In the genomic region with DNA sequence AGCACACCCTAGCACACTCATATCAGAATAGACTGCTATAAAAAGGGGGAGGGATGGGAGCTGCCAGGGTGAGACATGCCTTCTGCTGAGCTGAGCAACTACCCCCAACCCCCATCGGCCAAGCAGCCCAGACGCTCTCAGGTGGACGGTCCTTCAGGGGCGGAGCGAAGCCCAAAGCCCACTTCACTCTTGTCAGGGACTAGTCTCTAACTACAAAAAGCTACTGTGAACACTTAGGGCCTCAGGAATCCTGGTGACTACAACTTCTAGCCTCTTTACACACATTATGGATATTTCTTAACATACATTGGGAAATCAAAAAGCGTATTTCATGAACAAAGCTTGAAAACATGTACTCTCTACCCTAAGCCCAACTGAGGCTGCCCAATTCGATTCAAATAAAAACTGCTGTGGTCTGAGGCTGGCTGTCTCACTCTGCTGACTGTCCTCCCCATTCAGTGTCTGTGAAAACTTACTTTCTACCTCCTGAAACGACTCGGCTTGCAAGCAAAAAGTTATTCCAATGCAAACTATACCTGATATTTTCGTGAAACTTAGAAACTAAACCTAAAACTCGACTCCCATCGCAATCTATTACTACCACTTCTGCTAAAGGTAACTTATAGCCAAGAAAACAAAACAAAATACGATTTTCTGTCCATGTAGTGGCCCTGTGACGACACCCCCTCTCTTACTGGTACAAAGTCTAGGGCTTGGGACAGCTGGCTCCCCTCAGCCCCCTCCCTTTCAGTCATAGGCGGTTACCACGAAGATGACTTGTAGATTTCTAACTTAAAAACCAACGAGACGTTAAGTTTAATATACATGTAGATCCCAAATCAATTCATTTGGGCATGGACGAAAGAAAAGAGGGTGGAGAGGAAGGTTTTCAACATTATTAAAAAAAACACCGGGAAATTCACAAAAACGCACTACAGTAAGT, we compare ENCODE assay signal across 8 cellular contexts. TPM values are rescaled to one million over a fixed set of nuclear protein-coding genes. Genes with fewer than 3 reads are reported as not detected.
DNase-seq lines count a peak whose midpoint lies in the region; ATAC-seq and TF ChIP-seq lines count a peak whose summit lies in the region.

No MANE protein-coding gene starts in this region.

- H3K18ac ChIP-seq in trophoblast cell (ENCODE audit: low read length): peak overlapping the region; percentile 97

- peaks cover 21% of the 10 kb centered on the region for H3K79me1 ChIP-seq in trophoblast cell (ENCODE audit: low read length)

- peak overlapping the region; percentile 89 for H3K4me2 ChIP-seq in trophoblast cell (ENCODE audit: low read length)

- DNase-seq in NCI-H1105 treated with DMSO at 0.1 percent for 48 hours (lab: John Stamatoyannopoulos, UW) (peak; percentile 30), NCI-H1105 (lab: John Stamatoyannopoulos, UW) (no peak), NCI-H1417 treated with DMSO at 0.1 percent for 48 hours (lab: John Stamatoyannopoulos, UW) (peak; percentile 28), glutamatergic neuron (no peak), trophoblast cell (peak; percentile 16 to 79), germinal center (ENCODE audit: low spot score) (no peak)
- DNase-seq in activated T-cell treated with anti-CD3 and anti-CD28 coated beads, Interleukin-2, amount 50 U/mL, for 4 hours: no peak

- H2AFZ ChIP-seq in trophoblast cell (ENCODE audit: insufficient read depth, low read length, poor library complexity): no peak overlapping the region

- no peaks in the 10 kb centered on the region for H3K27me3 Mint-ChIP-seq in activated T-cell treated with anti-CD3 and anti-CD28 coated beads, Interleukin-2, amount 50 U/mL, for 4 hours (ENCODE audit: low read depth)
- peaks cover 5% of the 10 kb centered on the region for H3K27me3 Mint-ChIP-seq in glutamatergic neuron (ENCODE audit: unreplicated experiment)

- ATAC-seq in activated T-cell treated with anti-CD3 and anti-CD28 coated beads, Interleukin-2, amount 50 U/mL, for 4 hours: peak; percentile 22 to 25
- no peak for ATAC-seq in GM19324 (IDR thresholded peaks at IDR 0.05; ENCODE audit: low FRiP score, unreplicated experiment)

- peaks cover 64% of the 10 kb centered on the region for H3K4me1 Mint-ChIP-seq in activated T-cell treated with anti-CD3 and anti-CD28 coated beads, Interleukin-2, amount 50 U/mL, for 4 hours (ENCODE audit: low read depth)
- peaks cover 45% of the 10 kb centered on the region for H3K4me1 Mint-ChIP-seq in glutamatergic neuron (ENCODE audit: low read depth, unreplicated experiment)

- peak overlapping the region; percentile 86 for H2BK120ac ChIP-seq in trophoblast cell (ENCODE audit: insufficient read depth, low read length, poor library complexity)

- no peaks in the 10 kb centered on the region for H3K36me3 ChIP-seq in trophoblast cell (ENCODE audit: control insufficient read depth in 1 of 2, insufficient read depth in 2 of 2, low read length in 2 of 2)

- peaks cover 3% of the 10 kb centered on the region for H3K36me3 Mint-ChIP-seq in activated T-cell treated with anti-CD3 and anti-CD28 coated beads, Interleukin-2, amount 50 U/mL, for 4 hours (ENCODE audit: insufficient read depth)
- H3K36me3 Mint-ChIP-seq in glutamatergic neuron (ENCODE audit: unreplicated experiment): no peaks in the 10 kb centered on the region

- no CpG with 5 or more reads among the region's 21 CpGs for WGBS in trophoblast cell (ENCODE audit: extremely low coverage, insufficient coverage, insufficient read length)

- peak overlapping the region; percentile 86 for H3K4ac ChIP-seq in trophoblast cell (ENCODE audit: low read depth, low read length)

- H2BK5ac ChIP-seq in trophoblast cell (ENCODE audit: low read depth, low read length, poor library complexity): peak overlapping the region; percentile 97

- peak overlapping the region; percentile 98 for H3K27ac Mint-ChIP-seq in glutamatergic neuron (ENCODE audit: unreplicated experiment)

- H3K4me3 Mint-ChIP-seq in activated T-cell treated with anti-CD3 and anti-CD28 coated beads, Interleukin-2, amount 50 U/mL, for 4 hours: peak overlapping the region; percentile 97
- peak overlapping the region; percentile 86 for H3K4me3 Mint-ChIP-seq in glutamatergic neuron (ENCODE audit: unreplicated experiment)

- no peak for TF ChIP-seq CTCF in glutamatergic neuron (IDR thresholded peaks at IDR 0.05; ENCODE audit: partially characterized antibody, unreplicated experiment)

- no peak overlapping the region for H4K8ac ChIP-seq in trophoblast cell (ENCODE audit: low read depth, low read length)

- H3K27me3 ChIP-seq in trophoblast cell (ENCODE audit: insufficient read depth, low read length): no peaks in the 10 kb centered on the region

- H2BK12ac ChIP-seq in trophoblast cell (ENCODE audit: low read length): no peak overlapping the region

- H3K4me3 ChIP-seq in trophoblast cell (ENCODE audit: low read depth, low read length): peak overlapping the region; percentile 93

- H3K4me1 ChIP-seq in trophoblast cell (ENCODE audit: control insufficient read depth in 1 of 2, insufficient read depth in 2 of 2, low read length in 2 of 2): peaks cover 2 to 14% of the 10 kb centered on the region in 2 experiments

- H3K79me2 ChIP-seq in trophoblast cell (ENCODE audit: control insufficient read depth, insufficient read depth, low read length, poor library complexity): peaks cover 18% of the 10 kb centered on the region

- peak overlapping the region; percentile 89 for H4K91ac ChIP-seq in trophoblast cell (ENCODE audit: low read depth, low read length)

- H3K14ac ChIP-seq in trophoblast cell (ENCODE audit: low read length): peak overlapping the region; percentile 55

- no peak overlapping the region for H4K12ac ChIP-seq in trophoblast cell (ENCODE audit: low read depth, low read length)

- H3K23ac ChIP-seq in trophoblast cell (ENCODE audit: low read length): no peak overlapping the region

- no peaks in the 10 kb centered on the region for H3K9me3 Mint-ChIP-seq in activated T-cell treated with anti-CD3 and anti-CD28 coated beads, Interleukin-2, amount 50 U/mL, for 4 hours
- peaks cover 7% of the 10 kb centered on the region for H3K9me3 Mint-ChIP-seq in glutamatergic neuron (ENCODE audit: unreplicated experiment)

- H3K9me3 ChIP-seq in trophoblast cell (ENCODE audit: insufficient read depth, low read depth, low read length): no peaks in the 10 kb centered on the region

- peak overlapping the region; percentile 96 for H3K9ac ChIP-seq in trophoblast cell (ENCODE audit: low read length)

- peak overlapping the region; percentile 99 for H3K27ac ChIP-seq in trophoblast cell (ENCODE audit: low read depth, low read length)

- H2AK5ac ChIP-seq in trophoblast cell (ENCODE audit: low read length): no peak overlapping the region

RNA-seq across cellular contexts. Expression of a gene that starts 1.2 kb away (rescaled TPM):
- 10 to 100 TPM; 10.5 to 14.2 (median 12.7) TPM for total RNA-seq in activated T-cell treated with anti-CD3 and anti-CD28 coated beads, Interleukin-2, amount 50 U/mL, for 4 hours
- 15.7 TPM for total RNA-seq in glutamatergic neuron (ENCODE audit: unreplicated experiment)
- polyA plus RNA-seq in trophoblast cell (2013): 31.5 and 33.8 TPM in 2 replicates

Comparison
In these comparisons a context has a peak if more than half of its experiments do, and no peak if none do; other contexts are left out.
1. DNase-seq: peak in NCI-H1105 treated with DMSO at 0.1 percent for 48 hours (single experiment), NCI-H1417 treated with DMSO at 0.1 percent for 48 hours (single experiment) and trophoblast cell (2 of 2); none in NCI-H1105 (single experiment), activated T-cell treated with anti-CD3 and anti-CD28 coated beads, Interleukin-2, amount 50 U/mL, for 4 hours (single experiment), glutamatergic neuron (single experiment) and germinal center (single experiment).